Comparison of ENCODE assay signal across 22 cellular contexts in genomic region chr15:90262426-90262825, GRCh38. TPM values are rescaled to one million over a fixed set of nuclear protein-coding genes. Genes with fewer than 3 reads are reported as not detected.
DNase-seq lines count a peak whose midpoint lies in the region; ATAC-seq and TF ChIP-seq lines count a peak whose summit lies in the region.
"Had no signal": no experiment of that assay in that cellular context is flagged by ENCODE, and none has a peak within 500 bp of the region (broad histone marks: within the 10 kb centered on the region; RNA-seq: fewer than 3 reads in every experiment).

No MANE protein-coding gene starts in this region.

- peak; percentile 16 for DNase-seq in GM03348 (ENCODE audit: low spot score)
- no peak for DNase-seq in RWPE2 (ENCODE audit: low spot score)
- peak; percentile 37 for DNase-seq in fibroblast of mammary gland (ENCODE audit: low read depth)
- no peak for DNase-seq in gastrocnemius medialis
- no peak for DNase-seq in HuH-7 (ENCODE audit: low spot score)
- no peak for DNase-seq in amygdala (lab: John Stamatoyannopoulos, UW)
- no peak for DNase-seq in NCI-H345 (lab: John Stamatoyannopoulos, UW)
- DNase-seq in cortex of kidney (lab: John Stamatoyannopoulos, UW): no peak
- DNase-seq: activated CD8-positive, alpha-beta memory T cell treated with anti-CD3 and anti-CD28 coated beads for 24 hours; activated naive CD8-positive, alpha-beta T cell treated with anti-CD3 and anti-CD28 coated beads, Interleukin-2, amount 10 ng/mL, durations not matched to agents 7 days and 5 days; activated T-cell treated with anti-CD3 and anti-CD28 coated beads, Interleukin-2, amount 50 U/mL, for 72 hours; Karpas-422; left cardiac atrium; NCI-H1092 treated with DMSO at 0.1 percent for 48 hours; NCI-H2029 treated with DMSO at 0.1 percent for 48 hours; retina; SK-N-SH; T-helper 9 cell had no signal

- TF ChIP-seq CTCF in RWPE2 (IDR thresholded peaks at IDR 0.05; ENCODE audit: poor library complexity, severe bottlenecking): no peak
- TF ChIP-seq CTCF in fibroblast of mammary gland (conservative IDR thresholded peaks at IDR 0.05; ENCODE audit: control insufficient read depth, insufficient read depth, low read depth, low read length): no peak
- no peak for TF ChIP-seq CTCF in gastrocnemius medialis (IDR thresholded peaks at IDR 0.05 in 4 of 5, conservative IDR thresholded peaks at IDR 0.05 in 1 of 5)

- H3K27me3 ChIP-seq in RWPE2 (ENCODE audit: insufficient read depth, poor library complexity, severe bottlenecking): no peaks in the 10 kb centered on the region
- no peaks in the 10 kb centered on the region for H3K27me3 ChIP-seq in gastrocnemius medialis
- H3K27me3 ChIP-seq: neutrophil, vagina had no signal

- intact Hi-C loops in gastrocnemius medialis (cut with DNase I; ENCODE audit: low total_unique reads): no loop called here

- H3K9me3 ChIP-seq in RWPE2 (ENCODE audit: severe bottlenecking) (no peaks in the 10 kb centered on the region), gastrocnemius medialis (no peaks in the 10 kb centered on the region)
- H3K9me3 ChIP-seq: neutrophil, SK-N-SH, vagina had no signal

- in situ Hi-C loops in gastrocnemius medialis (cut with MboI; ENCODE audit: low sequenced_read_pairs in 4 of 4): no loop called here

- TF ChIP-seq POLR2A in gastrocnemius medialis (IDR thresholded peaks at IDR 0.05): no peak

- H3K27ac ChIP-seq in RWPE2 (ENCODE audit: poor library complexity, severe bottlenecking): peak overlapping the region; percentile 55
- H3K27ac ChIP-seq in gastrocnemius medialis: peak overlapping the region in 3 of 4 donors; percentile 28 to 49 (median 37)
- H3K27ac ChIP-seq: neutrophil, vagina had no signal

- ATAC-seq in RWPE2 (ENCODE audit: low read depth) (no peak), gastrocnemius medialis (no peak)
- ATAC-seq: activated T-cell treated with anti-CD3 and anti-CD28 coated beads, Interleukin-2, amount 50 U/mL, for 72 hours; HCT116; left cardiac atrium had no signal

- H3K4me1 ChIP-seq in RWPE2 (ENCODE audit: insufficient read depth, poor library complexity, severe bottlenecking) (peaks cover 23% of the 10 kb centered on the region), gastrocnemius medialis (peaks cover 22 to 23% of the 10 kb centered on the region in 2 donors)

- peaks cover 10% of the 10 kb centered on the region for H3K36me3 ChIP-seq in RWPE2 (ENCODE audit: low read depth)
- peaks cover 0 to 9% of the 10 kb centered on the region in 2 donors for H3K36me3 ChIP-seq in gastrocnemius medialis
- H3K36me3 ChIP-seq: neutrophil, vagina had no signal

- H3K4me3 ChIP-seq in RWPE2 (ENCODE audit: severe bottlenecking) (no peak overlapping the region), fibroblast of mammary gland (ENCODE audit: control insufficient read depth, low read depth, low read length) (no peak overlapping the region), gastrocnemius medialis (no peak overlapping the region)
- H3K4me3 ChIP-seq: vagina had no signal

RNA-seq across cellular contexts. Expression of gene NGRN, which starts 3.0 kb away (rescaled TPM):
- total RNA-seq in gastrocnemius medialis: 100 to 1,000 TPM; 160 to 323 (median 274) TPM

RNA-seq across cellular contexts. Expression of gene TTLL13, which starts 13.1 kb away (rescaled TPM):
- total RNA-seq in gastrocnemius medialis: not detected
- total RNA-seq: epithelial cell of proximal tubule, left cardiac atrium, vagina had no signal

RNA-seq across cellular contexts. Expression of gene GDPGP1, which starts 28.4 kb away (rescaled TPM):
- 1 to 10 TPM; 1.8 to 6.9 (median 4.3) TPM for total RNA-seq in gastrocnemius medialis

RNA-seq across cellular contexts. Expression of gene CIB1, which starts 28.7 kb away (rescaled TPM):
- 10 to 100 TPM; 15.5 to 43.4 (median 30.7) TPM for total RNA-seq in gastrocnemius medialis

Comparison
In these comparisons a context has a peak if more than half of its experiments do, and no peak if none do; other contexts are left out.
1. DNase-seq: peak in GM03348 (single experiment) and fibroblast of mammary gland (single experiment); none in RWPE2 (single experiment), gastrocnemius medialis (0 of 2), HuH-7 (single experiment), amygdala (0 of 56), NCI-H345 (single experiment) and cortex of kidney (single experiment).